8 cellular contexts compared by ENCODE assay signal in genomic region chr16:58024347-58024672, GRCh38. TPM values are rescaled to one million over a fixed set of nuclear protein-coding genes. Genes with fewer than 3 reads are reported as not detected.
DNase-seq lines count a peak whose midpoint lies in the region; ATAC-seq and TF ChIP-seq lines count a peak whose summit lies in the region.

No MANE protein-coding gene starts in this region.

- RAD21 ChIA-PET in HCT116 (lab: Charles Lee; ENCODE audit: low non-redundant PET in 1 of 2, low total read pairs in 2 of 2, uncharacterized antibody in 2 of 2, unreplicated experiment in 2 of 2) = interaction anchor here (0.9 to 1.0 kb wide), 3 partner anchors 97 to 105 kb away, joined by 3 read pairs; partner anchors contain the start of gene CFAP20 (in 2 of the 2)

- POLR2A ChIA-PET in HCT116 (lab: Charles Lee) = interaction anchor here (0.6 to 2.0 kb wide), 4 partner anchors 10 to 580 kb away, joined by 3 to 13 read pairs (median 4); partner anchors contain the start of gene CFAP20

- no peaks in the 10 kb centered on the region for H3F3A ChIP-seq in neural cell (ENCODE audit: insufficient read depth, low read length, poor library complexity, severe bottlenecking)

- H2AFZ ChIP-seq in HCT116 (ENCODE audit: low read depth, low read length, poor library complexity, severe bottlenecking) = peak overlapping the region; percentile 71
- no peak overlapping the region for H2AFZ ChIP-seq in neural cell (ENCODE audit: low read depth, low read length)

- CTCF ChIA-PET in HCT116 (lab: Charles Lee) = interaction anchor here (0.6 to 2.8 kb wide), 5 partner anchors 9 to 105 kb away, joined by 3 to 16 read pairs (median 6); partner anchors contain the start of gene CFAP20

- no peak for TF ChIP-seq EP300 in neural cell (conservative IDR thresholded peaks at IDR 0.05; ENCODE audit: poor library complexity, severe bottlenecking)

- H3K9me2 ChIP-seq in HCT116 (ENCODE audit: insufficient read depth) (no peaks in the 10 kb centered on the region), neural cell (ENCODE audit: insufficient read depth, low read length) (no peaks in the 10 kb centered on the region)

- no peak for ATAC-seq in HCT116

- H3K36me3 ChIP-seq in BLaER1 (peaks cover 4% of the 10 kb centered on the region), HCT116 (ENCODE audit: control insufficient read depth in 1 of 2, insufficient read depth in 2 of 2, low read length in 2 of 2) (no peaks in the 10 kb centered on the region), neural cell (ENCODE audit: insufficient read depth, low read length) (no peaks in the 10 kb centered on the region)

- no peak for DNase-seq in HCT116 (ENCODE audit: low read depth, low spot score)
- no peak for DNase-seq in coronary artery (ENCODE audit: low spot score)
- no peak for DNase-seq in AML-193 (lab: John Stamatoyannopoulos, UW)
- DNase-seq in pons (ENCODE audit: low spot score) = no peak
- no peak for DNase-seq in putamen (ENCODE audit: low spot score)
- DNase-seq in NCI-H446 treated with DMSO at 0.1 percent for 48 hours (lab: John Stamatoyannopoulos, UW) = no peak

- TF ChIP-seq RAD21 in HCT116 (IDR thresholded peaks at IDR 0.05; ENCODE audit: low read depth) = no peak
- TF ChIP-seq RAD21 in neural cell (conservative IDR thresholded peaks at IDR 0.05) = no peak

- H3K4me2 ChIP-seq in BLaER1 (peak overlapping the region; percentile 100), HCT116 (ENCODE audit: low read length) (peak overlapping the region; percentile 95), neural cell (ENCODE audit: low read length) (no peak overlapping the region)

- H3K4me1 ChIP-seq in BLaER1 = peaks cover 47% of the 10 kb centered on the region
- H3K4me1 ChIP-seq in HCT116 (ENCODE audit: control insufficient read depth in 1 of 2, insufficient read depth in 2 of 2, low read length in 2 of 2) = peaks cover 29 to 52% of the 10 kb centered on the region in 2 experiments

- H4K20me1 ChIP-seq in BLaER1 = peaks cover 90% of the 10 kb centered on the region
- H4K20me1 ChIP-seq in HCT116 (ENCODE audit: insufficient read depth) = no peaks in the 10 kb centered on the region
- peaks cover 7% of the 10 kb centered on the region for H4K20me1 ChIP-seq in neural cell (ENCODE audit: insufficient read depth)

- TF ChIP-seq CTCF in HCT116 (IDR thresholded peaks at IDR 0.05 in 2 of 3, conservative IDR thresholded peaks at IDR 0.05 in 1 of 3; ENCODE audit: borderline replicate concordance in 1 of 3, insufficient read depth in 1 of 3, low read depth in 2 of 3, low read length in 2 of 3) (no peak), coronary artery (IDR thresholded peaks at IDR 0.05) (no peak), neural cell (IDR thresholded peaks at IDR 0.05; ENCODE audit: poor library complexity, severe bottlenecking) (no peak)

- H3K27ac ChIP-seq in BLaER1 (no peak overlapping the region), HCT116 (ENCODE audit: low read depth, low read length) (peak overlapping the region; percentile 93), coronary artery (no peak overlapping the region), neural cell (ENCODE audit: low read length) (no peak overlapping the region)

- no TSS peak for BruUV-seq in HCT116 (replicated peaks; lab: Mats Ljungman, UMichigan)

- no peak for TF ChIP-seq POLR2A in HCT116 (IDR thresholded peaks at IDR 0.05; ENCODE audit: borderline replicate concordance, extremely low read depth, insufficient read depth, insufficient read length)

- H3K9me3 ChIP-seq in BLaER1 (no peaks in the 10 kb centered on the region), HCT116 (ENCODE audit: control insufficient read depth in 1 of 2, insufficient read depth in 1 of 2, low read depth in 1 of 2, low read length in 2 of 2) (no peaks in the 10 kb centered on the region), neural cell (ENCODE audit: low read length) (no peaks in the 10 kb centered on the region)

- H3K9ac ChIP-seq in BLaER1 = no peak overlapping the region
- H3K9ac ChIP-seq in HCT116 (ENCODE audit: low read length) = peak overlapping the region; percentile 73
- no peak overlapping the region for H3K9ac ChIP-seq in neural cell (ENCODE audit: low read length)

- H3K79me2 ChIP-seq in HCT116 (ENCODE audit: insufficient read depth, low read length) (peaks cover 31% of the 10 kb centered on the region; the same call in 1 of the 2 replicates), neural cell (replicated peaks; ENCODE audit: insufficient read depth, low read length) (peaks cover 6% of the 10 kb centered on the region)

- intact Hi-C loops in HCT116 (cut with micrococcal nuclease) = loop anchor here (1.0 to 10.0 kb wide), 6 partner anchors 98 to 733 kb away; partner anchors contain the start of gene CSNK2A2

- H3K4me3 ChIP-seq in BLaER1 (peak overlapping the region; percentile 73), HCT116 (replicated peaks in 1 of 2; ENCODE audit: low read depth in 1 of 2, low read length in 2 of 2) (peak overlapping the region; percentile 78 to 94), coronary artery (peak overlapping the region; percentile 75), neural cell (ENCODE audit: low read length) (peak overlapping the region; percentile 96)

- H3K27me3 ChIP-seq in BLaER1 = peaks cover 66% of the 10 kb centered on the region
- H3K27me3 ChIP-seq in HCT116 (ENCODE audit: insufficient read depth, low read length) = no peaks in the 10 kb centered on the region
- H3K27me3 ChIP-seq in neural cell (ENCODE audit: insufficient read depth, low read depth, low read length) = no peaks in the 10 kb centered on the region

TF ChIP-seq in HCT116, 20 proteins besides CTCF, POLR2A, EP300 and RAD21:
- TF ChIP-seq MAX (IDR thresholded peaks at IDR 0.05) (no peak), EZH2 (IDR thresholded peaks at IDR 0.05) (no peak), TCF7L2 (IDR thresholded peaks at IDR 0.05; ENCODE audit: borderline replicate concordance, extremely low read depth, insufficient read depth, insufficient read length) (no peak), YY1 (IDR thresholded peaks at IDR 0.05; ENCODE audit: extremely low read depth, insufficient replicate concordance, low read depth, low read length) (no peak), CEBPB (IDR thresholded peaks at IDR 0.05; ENCODE audit: low read depth) (no peak), EGR1 (IDR thresholded peaks at IDR 0.05; ENCODE audit: low read depth) (no peak), ZFX (IDR thresholded peaks at IDR 0.05) (no peak)

TF ChIP-seq in neural cell, 6 proteins besides CTCF, POLR2A, EP300 and RAD21:
- TF ChIP-seq SMC3 (conservative IDR thresholded peaks at IDR 0.05; ENCODE audit: poor library complexity) (no peak), TAF1 (IDR thresholded peaks at IDR 0.05; ENCODE audit: low read depth) (no peak), POLR2AphosphoS5 (IDR thresholded peaks at IDR 0.05) (no peak), MXI1 (conservative IDR thresholded peaks at IDR 0.05; ENCODE audit: poor library complexity, severe bottlenecking) (no peak), EZH2 (IDR thresholded peaks at IDR 0.05; ENCODE audit: borderline replicate concordance, insufficient read depth, low read length, poor library complexity, severe bottlenecking) (no peak)
- TF ChIP-seq, protein P1, sequence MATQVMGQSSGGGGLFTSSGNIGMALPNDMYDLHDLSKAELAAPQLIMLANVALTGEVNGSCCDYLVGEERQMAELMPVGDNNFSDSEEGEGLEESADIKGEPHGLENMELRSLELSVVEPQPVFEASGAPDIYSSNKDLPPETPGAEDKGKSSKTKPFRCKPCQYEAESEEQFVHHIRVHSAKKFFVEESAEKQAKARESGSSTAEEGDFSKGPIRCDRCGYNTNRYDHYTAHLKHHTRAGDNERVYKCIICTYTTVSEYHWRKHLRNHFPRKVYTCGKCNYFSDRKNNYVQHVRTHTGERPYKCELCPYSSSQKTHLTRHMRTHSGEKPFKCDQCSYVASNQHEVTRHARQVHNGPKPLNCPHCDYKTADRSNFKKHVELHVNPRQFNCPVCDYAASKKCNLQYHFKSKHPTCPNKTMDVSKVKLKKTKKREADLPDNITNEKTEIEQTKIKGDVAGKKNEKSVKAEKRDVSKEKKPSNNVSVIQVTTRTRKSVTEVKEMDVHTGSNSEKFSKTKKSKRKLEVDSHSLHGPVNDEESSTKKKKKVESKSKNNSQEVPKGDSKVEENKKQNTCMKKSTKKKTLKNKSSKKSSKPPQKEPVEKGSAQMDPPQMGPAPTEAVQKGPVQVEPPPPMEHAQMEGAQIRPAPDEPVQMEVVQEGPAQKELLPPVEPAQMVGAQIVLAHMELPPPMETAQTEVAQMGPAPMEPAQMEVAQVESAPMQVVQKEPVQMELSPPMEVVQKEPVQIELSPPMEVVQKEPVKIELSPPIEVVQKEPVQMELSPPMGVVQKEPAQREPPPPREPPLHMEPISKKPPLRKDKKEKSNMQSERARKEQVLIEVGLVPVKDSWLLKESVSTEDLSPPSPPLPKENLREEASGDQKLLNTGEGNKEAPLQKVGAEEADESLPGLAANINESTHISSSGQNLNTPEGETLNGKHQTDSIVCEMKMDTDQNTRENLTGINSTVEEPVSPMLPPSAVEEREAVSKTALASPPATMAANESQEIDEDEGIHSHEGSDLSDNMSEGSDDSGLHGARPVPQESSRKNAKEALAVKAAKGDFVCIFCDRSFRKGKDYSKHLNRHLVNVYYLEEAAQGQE (IDR thresholded peaks at IDR 0.05; ENCODE audit: borderline replicate concordance) = no peak
TF ChIP-seq in neural cell: peak in this region for 0.

RNA-seq across cellular contexts. Expression of gene MMP15, which starts 1.2 kb away (rescaled TPM):
- 38.5 TPM for total RNA-seq in HCT116 (2021; ENCODE audit: unreplicated experiment)
- polyA plus RNA-seq in HCT116 (2012) = 25.4 and 27.9 TPM in 2 replicates
- polyA plus RNA-seq in neural cell = 18.5 and 18.7 TPM in 2 replicates
- polyA minus RNA-seq in neural cell = 31.1 and 36.5 TPM in 2 replicates

RNA-seq across cellular contexts. Expression of gene USB1, which starts 23.1 kb away (rescaled TPM):
- total RNA-seq in HCT116 (2021; ENCODE audit: unreplicated experiment) = 73.1 TPM
- polyA plus RNA-seq in HCT116 (2012) = 52.4 and 54.0 TPM in 2 replicates
- 25.7 and 47.0 TPM in 2 replicates for polyA plus RNA-seq in neural cell
- polyA minus RNA-seq in neural cell = 20.7 and 28.8 TPM in 2 replicates

RNA-seq across cellular contexts. Expression of gene ZNF319, which starts 23.8 kb away (rescaled TPM):
- 7.1 TPM for total RNA-seq in HCT116 (2021; ENCODE audit: unreplicated experiment)
- polyA plus RNA-seq in HCT116 (2012) = 5.2 and 6.1 TPM in 2 replicates
- polyA plus RNA-seq in neural cell = 5.1 and 7.0 TPM in 2 replicates
- 10.7 and 14.5 TPM in 2 replicates for polyA minus RNA-seq in neural cell

RNA-seq across cellular contexts. Expression of gene CNGB1, which starts 53.4 kb away (rescaled TPM):
- not detected for total RNA-seq in HCT116 (2021; ENCODE audit: unreplicated experiment)
- polyA plus RNA-seq in HCT116 (2012) = 0.01 TPM in 1 of 2 replicates, not detected in the other
- polyA plus RNA-seq in neural cell = 19.1 and 20.7 TPM in 2 replicates
- 14.5 and 22.2 TPM in 2 replicates for polyA minus RNA-seq in neural cell
